22 cellular contexts compared by ENCODE assay signal in the genomic region with DNA sequence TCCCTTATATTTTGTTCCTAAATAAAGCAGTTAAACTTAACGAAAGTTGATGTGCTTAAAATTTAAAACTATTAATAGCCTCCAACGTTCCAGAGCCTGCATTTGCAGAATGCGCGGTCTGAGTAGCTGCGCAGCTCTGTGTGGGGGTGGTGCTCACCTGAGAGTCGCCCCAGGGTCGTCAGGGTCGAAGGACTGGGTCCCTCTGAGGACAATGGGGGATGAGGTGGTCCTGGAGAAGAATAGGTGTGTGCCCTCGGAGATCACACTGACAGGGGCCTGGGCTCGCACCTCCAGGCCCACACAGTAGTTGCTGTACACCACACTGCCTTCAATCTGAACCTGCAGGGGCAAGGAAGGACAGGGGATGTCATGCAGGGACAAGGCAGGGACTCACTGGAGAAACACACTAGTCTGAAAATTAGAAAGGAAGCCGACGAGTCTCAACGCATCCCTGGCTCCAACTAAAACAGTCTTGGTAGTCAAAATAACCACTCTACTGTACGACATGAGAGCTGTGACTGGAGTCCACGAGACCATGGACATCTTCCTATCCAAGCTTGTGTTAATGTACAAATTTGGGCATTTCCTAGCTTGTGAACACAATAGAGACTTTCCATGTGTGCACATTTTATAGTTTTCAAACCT.
"Had no signal": no experiment of that assay in that cellular context is flagged by ENCODE, and none has a peak within 500 bp of the region (broad histone marks: within the 10 kb centered on the region; RNA-seq: fewer than 3 reads in every experiment).

No MANE protein-coding gene starts in this region.

- H3K36me3 ChIP-seq: brain microvascular endothelial cell, Peyer's patch, SJSA1 had no signal

- DNase-seq: activated B cell treated with CpG ODN at 0.5 μM for 24 hours; activated CD4-positive, alpha-beta T cell treated with anti-CD3 and anti-CD28 coated beads for 1 hour; activated CD4-positive, alpha-beta T cell treated with anti-CD3 and anti-CD28 coated beads, Interleukin-2, amount 10 ng/mL, durations not matched to agents 24 days and 14 days; activated CD4-positive, alpha-beta T cell treated with anti-CD3 and anti-CD28 coated beads, Interleukin-2, amount 50 U/mL, for 48 hours; activated gamma-delta T cell; activated naive CD4-positive, alpha-beta T cell treated with anti-CD3 and anti-CD28 coated beads, Interleukin-2, amount 10 ng/mL, durations not matched to agents 7 days and 5 days; activated naive CD8-positive, alpha-beta T cell treated with anti-CD3 and anti-CD28 coated beads for 36 hours; activated T-cell treated with anti-CD3 and anti-CD28 coated beads for 4 hours; activated T-cell treated with anti-CD3 and anti-CD28 coated beads, Interleukin-2, amount 50 U/mL, for 48 hours; brain microvascular endothelial cell; caudate nucleus; Kasumi-1; NCI-H1694; NCI-H2029; NCI-H2107; NCI-H510A treated with DMSO at 0.1 percent for 48 hours; NK-92 treated with Interleukin-12 subunit alpha and Interleukin-12 subunit beta, amount 100 ng/mL, for 24 hours; Peyer's patch; SW 1271 had no signal

- ATAC-seq: activated T-helper 17 cell treated with anti-CD3 and anti-CD28 coated beads, Interleukin-2, amount 50 U/mL, for 72 hours had no signal

- H3K4me3 ChIP-seq: Peyer's patch, SJSA1 had no signal

- H3K4me1 ChIP-seq: Peyer's patch, SJSA1 had no signal

- H3K9me3 ChIP-seq: Peyer's patch, SJSA1 had no signal

- H3K27me3 ChIP-seq: brain microvascular endothelial cell, Peyer's patch, SJSA1 had no signal

- H3K27ac ChIP-seq: brain microvascular endothelial cell, Peyer's patch, RWPE1, SJSA1 had no signal
